1 cellular context compared by ENCODE assay signal in genomic region chr1:46172321-46172720, GRCh38.
TF ChIP-seq lines count a peak whose summit lies in the region.

No MANE protein-coding gene starts in this region.

TF ChIP-seq in HCT116, 20 proteins besides CTCF, POLR2A, EP300 and RAD21 (continued from another document):
- TF ChIP-seq EGR1 (IDR thresholded peaks at IDR 0.05; ENCODE audit: low read depth) (no peak), EZH2 (IDR thresholded peaks at IDR 0.05) (no peak), POLR2AphosphoS5 (IDR thresholded peaks at IDR 0.05; ENCODE audit: low read depth, low read length) (no peak), TCF7L2 (IDR thresholded peaks at IDR 0.05; ENCODE audit: borderline replicate concordance, extremely low read depth, insufficient read depth, insufficient read length) (no peak), CBX3 (IDR thresholded peaks at IDR 0.05; ENCODE audit: low read depth) (no peak), ZFX (IDR thresholded peaks at IDR 0.05) (no peak), ZNF274 (IDR thresholded peaks at IDR 0.05; ENCODE audit: low read depth, low read length) (no peak), YY1 (IDR thresholded peaks at IDR 0.05; ENCODE audit: extremely low read depth, insufficient replicate concordance, low read depth, low read length) (no peak)
- TF ChIP-seq, protein P1, sequence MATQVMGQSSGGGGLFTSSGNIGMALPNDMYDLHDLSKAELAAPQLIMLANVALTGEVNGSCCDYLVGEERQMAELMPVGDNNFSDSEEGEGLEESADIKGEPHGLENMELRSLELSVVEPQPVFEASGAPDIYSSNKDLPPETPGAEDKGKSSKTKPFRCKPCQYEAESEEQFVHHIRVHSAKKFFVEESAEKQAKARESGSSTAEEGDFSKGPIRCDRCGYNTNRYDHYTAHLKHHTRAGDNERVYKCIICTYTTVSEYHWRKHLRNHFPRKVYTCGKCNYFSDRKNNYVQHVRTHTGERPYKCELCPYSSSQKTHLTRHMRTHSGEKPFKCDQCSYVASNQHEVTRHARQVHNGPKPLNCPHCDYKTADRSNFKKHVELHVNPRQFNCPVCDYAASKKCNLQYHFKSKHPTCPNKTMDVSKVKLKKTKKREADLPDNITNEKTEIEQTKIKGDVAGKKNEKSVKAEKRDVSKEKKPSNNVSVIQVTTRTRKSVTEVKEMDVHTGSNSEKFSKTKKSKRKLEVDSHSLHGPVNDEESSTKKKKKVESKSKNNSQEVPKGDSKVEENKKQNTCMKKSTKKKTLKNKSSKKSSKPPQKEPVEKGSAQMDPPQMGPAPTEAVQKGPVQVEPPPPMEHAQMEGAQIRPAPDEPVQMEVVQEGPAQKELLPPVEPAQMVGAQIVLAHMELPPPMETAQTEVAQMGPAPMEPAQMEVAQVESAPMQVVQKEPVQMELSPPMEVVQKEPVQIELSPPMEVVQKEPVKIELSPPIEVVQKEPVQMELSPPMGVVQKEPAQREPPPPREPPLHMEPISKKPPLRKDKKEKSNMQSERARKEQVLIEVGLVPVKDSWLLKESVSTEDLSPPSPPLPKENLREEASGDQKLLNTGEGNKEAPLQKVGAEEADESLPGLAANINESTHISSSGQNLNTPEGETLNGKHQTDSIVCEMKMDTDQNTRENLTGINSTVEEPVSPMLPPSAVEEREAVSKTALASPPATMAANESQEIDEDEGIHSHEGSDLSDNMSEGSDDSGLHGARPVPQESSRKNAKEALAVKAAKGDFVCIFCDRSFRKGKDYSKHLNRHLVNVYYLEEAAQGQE (IDR thresholded peaks at IDR 0.05; ENCODE audit: low read depth): no peak
- TF ChIP-seq, protein P2, sequence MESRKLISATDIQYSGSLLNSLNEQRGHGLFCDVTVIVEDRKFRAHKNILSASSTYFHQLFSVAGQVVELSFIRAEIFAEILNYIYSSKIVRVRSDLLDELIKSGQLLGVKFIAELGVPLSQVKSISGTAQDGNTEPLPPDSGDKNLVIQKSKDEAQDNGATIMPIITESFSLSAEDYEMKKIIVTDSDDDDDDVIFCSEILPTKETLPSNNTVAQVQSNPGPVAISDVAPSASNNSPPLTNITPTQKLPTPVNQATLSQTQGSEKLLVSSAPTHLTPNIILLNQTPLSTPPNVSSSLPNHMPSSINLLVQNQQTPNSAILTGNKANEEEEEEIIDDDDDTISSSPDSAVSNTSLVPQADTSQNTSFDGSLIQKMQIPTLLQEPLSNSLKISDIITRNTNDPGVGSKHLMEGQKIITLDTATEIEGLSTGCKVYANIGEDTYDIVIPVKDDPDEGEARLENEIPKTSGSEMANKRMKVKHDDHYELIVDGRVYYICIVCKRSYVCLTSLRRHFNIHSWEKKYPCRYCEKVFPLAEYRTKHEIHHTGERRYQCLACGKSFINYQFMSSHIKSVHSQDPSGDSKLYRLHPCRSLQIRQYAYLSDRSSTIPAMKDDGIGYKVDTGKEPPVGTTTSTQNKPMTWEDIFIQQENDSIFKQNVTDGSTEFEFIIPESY (IDR thresholded peaks at IDR 0.05; ENCODE audit: extremely low read depth, insufficient replicate concordance, low read length): no peak
